Comparison of ENCODE assay signal across 8 cellular contexts in genomic region chr16:87895641-87896141, GRCh38. TPM values are rescaled to one million over a fixed set of nuclear protein-coding genes. Genes with fewer than 3 reads are reported as not detected.
DNase-seq lines count a peak whose midpoint lies in the region; ATAC-seq and TF ChIP-seq lines count a peak whose summit lies in the region.
"Had no signal": no experiment of that assay in that cellular context is flagged by ENCODE, and none has a peak within 500 bp of the region (broad histone marks: within the 10 kb centered on the region; RNA-seq: fewer than 3 reads in every experiment).

No MANE protein-coding gene starts in this region.

- BruUV-seq in Calu3 (replicated peaks; lab: Mats Ljungman, UMichigan): no TSS peak

- intact Hi-C loops in lower lobe of right lung (cut with DNase I): no loop called here
- intact Hi-C loops in Calu3 (cut with micrococcal nuclease; ENCODE audit: unreplicated experiment): no loop called here

- H3K9me3 ChIP-seq in lower lobe of right lung (no peaks in the 10 kb centered on the region), BE2C (no peaks in the 10 kb centered on the region)

- peak overlapping the region; percentile 47 for H3K4me3 Mint-ChIP-seq in activated T-cell treated with anti-CD3 and anti-CD28 coated beads, Interleukin-2, amount 50 U/mL, for 24 hours
- H3K4me3 Mint-ChIP-seq in stimulated activated memory B cell treated with anti-CD40 and anti-IgM and Interleukin-4, amounts not matched to agents 10 μg/mL and 1 μg/mL and 100 μg/mL, for 72 hours: peak overlapping the region; percentile 40
- no peak overlapping the region for H3K4me3 Mint-ChIP-seq in Calu3 (ENCODE audit: low read depth, unreplicated experiment)
- H3K4me3 Mint-ChIP-seq: neural crest cell had no signal

- H3K27me3 ChIP-seq in lower lobe of right lung (ENCODE audit: low read depth): peaks cover 5% of the 10 kb centered on the region
- H3K27me3 ChIP-seq in BE2C: no peaks in the 10 kb centered on the region

- H3K4me3 ChIP-seq in lower lobe of right lung (no peak overlapping the region), BE2C (ENCODE audit: low read depth, low read length) (no peak overlapping the region)

- H3K36me3 Mint-ChIP-seq in activated T-cell treated with anti-CD3 and anti-CD28 coated beads, Interleukin-2, amount 50 U/mL, for 24 hours (ENCODE audit: low read depth): no peaks in the 10 kb centered on the region
- no peaks in the 10 kb centered on the region for H3K36me3 Mint-ChIP-seq in stimulated activated memory B cell treated with anti-CD40 and anti-IgM and Interleukin-4, amounts not matched to agents 10 μg/mL and 1 μg/mL and 100 μg/mL, for 72 hours
- no peaks in the 10 kb centered on the region for H3K36me3 Mint-ChIP-seq in Calu3 (ENCODE audit: insufficient read depth, unreplicated experiment)

- no peaks in the 10 kb centered on the region for H3K27me3 Mint-ChIP-seq in activated T-cell treated with anti-CD3 and anti-CD28 coated beads, Interleukin-2, amount 50 U/mL, for 24 hours
- H3K27me3 Mint-ChIP-seq in stimulated activated memory B cell treated with anti-CD40 and anti-IgM and Interleukin-4, amounts not matched to agents 10 μg/mL and 1 μg/mL and 100 μg/mL, for 72 hours: peaks cover 20% of the 10 kb centered on the region
- peaks cover 16% of the 10 kb centered on the region for H3K27me3 Mint-ChIP-seq in Calu3 (ENCODE audit: unreplicated experiment)

- no peak for TF ChIP-seq CTCF in lower lobe of right lung (IDR thresholded peaks at IDR 0.05)
- no peak for TF ChIP-seq CTCF in BE2C (IDR thresholded peaks at IDR 0.05; ENCODE audit: low read depth, low read length)
- no peak for TF ChIP-seq CTCF in Calu3 (IDR thresholded peaks at IDR 0.05; ENCODE audit: unreplicated experiment)

- peak; percentile 70 for ATAC-seq in GM21390 (IDR thresholded peaks at IDR 0.05; ENCODE audit: unreplicated experiment)
- peak; percentile 73 to 84 for ATAC-seq in lower lobe of right lung
- peak; percentile 98 for ATAC-seq in stimulated activated memory B cell treated with anti-CD40 and anti-IgM and Interleukin-4, amounts not matched to agents 10 μg/mL and 1 μg/mL and 100 μg/mL, for 72 hours

- H3K4me1 Mint-ChIP-seq in activated T-cell treated with anti-CD3 and anti-CD28 coated beads, Interleukin-2, amount 50 U/mL, for 24 hours (ENCODE audit: low read depth): peaks cover 61% of the 10 kb centered on the region
- H3K4me1 Mint-ChIP-seq in stimulated activated memory B cell treated with anti-CD40 and anti-IgM and Interleukin-4, amounts not matched to agents 10 μg/mL and 1 μg/mL and 100 μg/mL, for 72 hours: peaks cover 39% of the 10 kb centered on the region
- H3K4me1 Mint-ChIP-seq in Calu3 (ENCODE audit: low read depth, unreplicated experiment): peaks cover 6% of the 10 kb centered on the region
- H3K4me1 Mint-ChIP-seq: neural crest cell had no signal

- CTCF ChIA-PET in Calu3 (lab: Charles Lee): interaction anchor here (0.6 kb wide), 1 partner anchor 106 kb away, joined by 4 read pairs; no protein-coding TSS in a partner anchor

- DNase-seq in LHCN-M2 (ENCODE audit: low read depth) (peak; percentile 77), lower lobe of right lung (peak; percentile 58), BE2C (no peak), Calu3 (no peak)
- peak; percentile 86 for DNase-seq in activated T-cell treated with anti-CD3 and anti-CD28 coated beads, Interleukin-2, amount 50 U/mL, for 24 hours

- H3K36me3 ChIP-seq in lower lobe of right lung (no peaks in the 10 kb centered on the region), BE2C (no peaks in the 10 kb centered on the region)

- H3K27ac Mint-ChIP-seq in activated T-cell treated with anti-CD3 and anti-CD28 coated beads, Interleukin-2, amount 50 U/mL, for 24 hours: peak overlapping the region; percentile 99
- H3K27ac Mint-ChIP-seq in stimulated activated memory B cell treated with anti-CD40 and anti-IgM and Interleukin-4, amounts not matched to agents 10 μg/mL and 1 μg/mL and 100 μg/mL, for 72 hours: peak overlapping the region; percentile 95
- no peak overlapping the region for H3K27ac Mint-ChIP-seq in Calu3 (ENCODE audit: unreplicated experiment)

- H3K9me3 Mint-ChIP-seq in activated T-cell treated with anti-CD3 and anti-CD28 coated beads, Interleukin-2, amount 50 U/mL, for 24 hours: no peaks in the 10 kb centered on the region
- no peaks in the 10 kb centered on the region for H3K9me3 Mint-ChIP-seq in stimulated activated memory B cell treated with anti-CD40 and anti-IgM and Interleukin-4, amounts not matched to agents 10 μg/mL and 1 μg/mL and 100 μg/mL, for 72 hours
- H3K9me3 Mint-ChIP-seq in Calu3 (ENCODE audit: low read depth, unreplicated experiment): no peaks in the 10 kb centered on the region
- H3K9me3 Mint-ChIP-seq: neural crest cell had no signal

- H3K4me1 ChIP-seq in lower lobe of right lung (no peaks in the 10 kb centered on the region), BE2C (no peaks in the 10 kb centered on the region)

- peak overlapping the region; percentile 24 for H3K27ac ChIP-seq in lower lobe of right lung

RNA-seq across cellular contexts. Expression of gene SLC7A5, which starts 26.4 kb away (rescaled TPM):
- total RNA-seq in LHCN-M2 (2014; rRNA removed): 21.9 and 24.5 TPM in 2 replicates
- 248 TPM for polyA plus RNA-seq in LHCN-M2 (2012)
- total RNA-seq in lower lobe of right lung: 10.7 TPM
- 258 TPM for polyA plus RNA-seq in BE2C (2012; ENCODE audit: insufficient read depth, insufficient read length, low read depth)
- total RNA-seq in Calu3 (2022): 379 and 501 TPM in 2 replicates

RNA-seq across cellular contexts. Expression of gene CA5A, which starts 40.6 kb away (rescaled TPM):
- total RNA-seq in LHCN-M2 (2014; rRNA removed): not detected in 2 replicates
- not detected for polyA plus RNA-seq in LHCN-M2 (2012)
- 0.06 TPM for total RNA-seq in lower lobe of right lung
- polyA plus RNA-seq in BE2C (2012; ENCODE audit: insufficient read depth, insufficient read length, low read depth): 0.23 TPM
- total RNA-seq in Calu3 (2022): not detected in 2 replicates
- total RNA-seq: neural crest cell had no signal

RNA-seq across cellular contexts. Expression of gene BANP, which starts 55.5 kb away (rescaled TPM):
- total RNA-seq in LHCN-M2 (2014; rRNA removed): 19.7 and 20.5 TPM in 2 replicates
- polyA plus RNA-seq in LHCN-M2 (2012): 12.3 TPM
- 29.7 TPM for total RNA-seq in lower lobe of right lung
- polyA plus RNA-seq in BE2C (2012; ENCODE audit: insufficient read depth, insufficient read length, low read depth): 69.2 TPM
- total RNA-seq in Calu3 (2022): 47.5 and 49.6 TPM in 2 replicates

Comparison
In these comparisons a context has a peak if more than half of its experiments do, and no peak if none do; other contexts are left out.
1. DNase-seq: peak in LHCN-M2 (single experiment), activated T-cell treated with anti-CD3 and anti-CD28 coated beads, Interleukin-2, amount 50 U/mL, for 24 hours (single experiment) and lower lobe of right lung (single experiment); none in BE2C (single experiment) and Calu3 (single experiment).
2. RNA of gene SLC7A5, which starts 26.4 kb away (total RNA-seq): 379 to 501 TPM in Calu3; 21.9 to 24.5 TPM in LHCN-M2 and 10.7 TPM in lower lobe of right lung (single experiment); every median in the first group is over 10 times any median in the second.
3. Peak in every context shown above with its lines, with median percentiles within 50 percentile points of each other: ATAC-seq.